Comparison of ENCODE assay signal across 16 cellular contexts in genomic region chr15:88802991-88803240, GRCh38. TPM values are rescaled to one million over a fixed set of nuclear protein-coding genes. Genes with fewer than 3 reads are reported as not detected.
A peak's percentile ranks its signal among the peaks of the same experiment; 100 is the strongest.
DNase-seq lines count a peak whose midpoint lies in the region; ATAC-seq and TF ChIP-seq lines count a peak whose summit lies in the region.
"Had no signal": no experiment of that assay in that cellular context is flagged by ENCODE, and none has a peak within 500 bp of the region (broad histone marks: within the 10 kb centered on the region; RNA-seq: fewer than 3 reads in every experiment).

No MANE protein-coding gene starts in this region.

- H3K9me3 ChIP-seq in right cardiac atrium (ENCODE audit: control insufficient read depth, low read length), result no peaks in the 10 kb centered on the region
- H3K9me3 ChIP-seq: BE2C had no signal

- no peak overlapping the region for H3K27ac ChIP-seq in right cardiac atrium (ENCODE audit: low read length)

- H3K4me1 ChIP-seq in right cardiac atrium (ENCODE audit: control insufficient read depth, insufficient read depth, low read length), result no peaks in the 10 kb centered on the region
- H3K4me1 ChIP-seq: BE2C had no signal

- H3K36me3 Mint-ChIP-seq in neural crest cell (ENCODE audit: low read depth), result no peaks in the 10 kb centered on the region
- H3K36me3 Mint-ChIP-seq: memory B cell had no signal

- no peak for DNase-seq in right cardiac atrium
- no peak for DNase-seq in left ventricle myocardium superior
- DNase-seq in ecto neural progenitor cell (ENCODE audit: low spot score), result peak; percentile 57
- DNase-seq in neural crest cell (ENCODE audit: low read depth, low spot score), result peak; percentile 2
- DNase-seq in DMS114 treated with DMSO at 0.1 percent for 48 hours (lab: John Stamatoyannopoulos, UW; ENCODE audit: unreplicated experiment), result no peak
- DNase-seq: activated CD4-positive, alpha-beta T cell treated with anti-CD3 and anti-CD28 coated beads, Interleukin-2, amount 50 U/mL, for 48 hours; BE2C; effector CD8-positive, alpha-beta T cell; EL; PC-3 had no signal

- ATAC-seq in right cardiac atrium (no peak), left ventricle myocardium superior (no peak), HG02981 (IDR thresholded peaks at IDR 0.05; ENCODE audit: unreplicated experiment) (no peak), GM19351 (IDR thresholded peaks at IDR 0.05; ENCODE audit: unreplicated experiment) (no peak), esophagus mucosa (no peak)
- ATAC-seq: PC-3 had no signal

- no peak for TF ChIP-seq CTCF in neural crest cell (conservative IDR thresholded peaks at IDR 0.05)

- under 1% methylated on average over 28 of the region's 28 CpGs for WGBS in right cardiac atrium

- H3K27me3 ChIP-seq in right cardiac atrium (ENCODE audit: control insufficient read depth, insufficient read depth), result no peaks in the 10 kb centered on the region

- H3K4me1 Mint-ChIP-seq in neural crest cell, result peaks cover 5% of the 10 kb centered on the region

- no peaks in the 10 kb centered on the region for H3K9me3 Mint-ChIP-seq in neural crest cell
- H3K9me3 Mint-ChIP-seq: activated naive CD4-positive, alpha-beta T cell treated with anti-CD3 and anti-CD28 coated beads, Interleukin-2, amount 50 U/mL, for 72 hours; memory B cell; T-helper 1 cell treated with Interleukin-12 subunit alpha and Interleukin-12 subunit beta and Interleukin-4 antibody, amounts not matched to agents 30 μg/mL and 1 μg/mL, for 36 hours had no signal

- peak overlapping the region; percentile 98 for H3K4me3 Mint-ChIP-seq in neural crest cell
- H3K4me3 Mint-ChIP-seq: T-helper 1 cell treated with Interleukin-12 subunit alpha and Interleukin-12 subunit beta and Interleukin-4 antibody, amounts not matched to agents 30 μg/mL and 1 μg/mL, for 36 hours had no signal

- intact Hi-C loops in right cardiac atrium (cut with DNase I), result no loop called here
- intact Hi-C loops in left ventricle myocardium superior (cut with micrococcal nuclease), result no loop called here

- peaks cover 83% of the 10 kb centered on the region for H3K27me3 Mint-ChIP-seq in neural crest cell (ENCODE audit: low read depth)

- peak overlapping the region; percentile 18 for H3K4me3 ChIP-seq in right cardiac atrium (ENCODE audit: low read length)

- H3K27ac Mint-ChIP-seq in neural crest cell (ENCODE audit: unreplicated experiment), result no peak overlapping the region
- H3K27ac Mint-ChIP-seq: activated naive CD4-positive, alpha-beta T cell treated with anti-CD3 and anti-CD28 coated beads, Interleukin-2, amount 50 U/mL, for 72 hours; memory B cell; T-helper 1 cell treated with Interleukin-12 subunit alpha and Interleukin-12 subunit beta and Interleukin-4 antibody, amounts not matched to agents 30 μg/mL and 1 μg/mL, for 36 hours had no signal

RNA-seq across cellular contexts. Expression of gene ACAN, which starts 0.3 kb away (rescaled TPM):
- under 1 TPM; 0.14 to 0.23 (median 0.17) TPM for total RNA-seq in right cardiac atrium
- polyA plus RNA-seq in right cardiac atrium, result 0.86 TPM
- total RNA-seq in left ventricle myocardium superior, result 0.15 TPM
- 0.30 and 0.54 TPM in 2 replicates for total RNA-seq in neural crest cell
- total RNA-seq in esophagus mucosa, result 0.04 TPM
- total RNA-seq: activated naive CD4-positive, alpha-beta T cell treated with anti-CD3 and anti-CD28 coated beads, Interleukin-2, amount 50 U/mL, for 72 hours; PC-3 had no signal

Comparison
In these comparisons a context has a peak if more than half of its experiments do, and no peak if none do; other contexts are left out.
1. DNase-seq: peak in ecto neural progenitor cell (single experiment) and neural crest cell (single experiment); none in right cardiac atrium (0 of 3), left ventricle myocardium superior (single experiment) and DMS114 treated with DMSO at 0.1 percent for 48 hours (single experiment).